In genomic region chr1:1060281-1061000, GRCh38 we compare ENCODE assay signal across 12 cellular contexts. TPM values are rescaled to one million over a fixed set of nuclear protein-coding genes. Genes with fewer than 3 reads are reported as not detected.
DNase-seq lines count a peak whose midpoint lies in the region; ATAC-seq and TF ChIP-seq lines count a peak whose summit lies in the region.
"Had no signal": no experiment of that assay in that cellular context is flagged by ENCODE, and none has a peak within 500 bp of the region (broad histone marks: within the 10 kb centered on the region; RNA-seq: fewer than 3 reads in every experiment).

No MANE protein-coding gene starts in this region.

- H3K4me3 Mint-ChIP-seq in activated naive CD4-positive, alpha-beta T cell treated with anti-CD3 and anti-CD28 coated beads, Interleukin-2, amount 10 ng/mL, durations not matched to agents 7 days and 5 days: peak overlapping the region; percentile 59
- H3K4me3 Mint-ChIP-seq in glutamatergic neuron (ENCODE audit: unreplicated experiment): peak overlapping the region; percentile 82
- H3K4me3 Mint-ChIP-seq in stimulated activated memory B cell treated with anti-CD40 and anti-IgM and Interleukin-4, amounts not matched to agents 10 μg/mL and 1 μg/mL and 100 μg/mL, for 72 hours: peak overlapping the region; percentile 77
- H3K4me3 Mint-ChIP-seq in CD8-positive, alpha-beta memory T cell: peak overlapping the region in 3 of 7 donors; percentile 12 to 41 (median 32)

- peaks cover 35% of the 10 kb centered on the region for H3K4me1 ChIP-seq in effector memory CD4-positive, alpha-beta T cell (ENCODE audit: control insufficient read depth, insufficient read depth, low read length, poor library complexity, severe bottlenecking)
- H3K4me1 ChIP-seq in CD8-positive, alpha-beta memory T cell (ENCODE audit: insufficient read depth, low read length): peaks cover 23% of the 10 kb centered on the region

- H3K36me3 ChIP-seq in effector memory CD4-positive, alpha-beta T cell (ENCODE audit: control insufficient read depth, insufficient read depth, low read length): no peaks in the 10 kb centered on the region
- no peaks in the 10 kb centered on the region for H3K36me3 ChIP-seq in CD8-positive, alpha-beta memory T cell (ENCODE audit: insufficient read depth, low read length)

- peaks cover 65% of the 10 kb centered on the region for H3K27me3 Mint-ChIP-seq in activated naive CD4-positive, alpha-beta T cell treated with anti-CD3 and anti-CD28 coated beads, Interleukin-2, amount 10 ng/mL, durations not matched to agents 7 days and 5 days
- H3K27me3 Mint-ChIP-seq in glutamatergic neuron (ENCODE audit: unreplicated experiment): peaks cover 11% of the 10 kb centered on the region
- peaks cover 53% of the 10 kb centered on the region for H3K27me3 Mint-ChIP-seq in stimulated activated memory B cell treated with anti-CD40 and anti-IgM and Interleukin-4, amounts not matched to agents 10 μg/mL and 1 μg/mL and 100 μg/mL, for 72 hours
- H3K27me3 Mint-ChIP-seq in CD8-positive, alpha-beta memory T cell: peaks cover 9 to 22% of the 10 kb centered on the region in 2 donors

- peaks cover 59% of the 10 kb centered on the region for H3K27me3 ChIP-seq in effector memory CD4-positive, alpha-beta T cell (replicated peaks; ENCODE audit: control insufficient read depth, insufficient read depth, low read length, poor library complexity, severe bottlenecking)
- peaks cover 21% of the 10 kb centered on the region for H3K27me3 ChIP-seq in CD8-positive, alpha-beta memory T cell (ENCODE audit: insufficient read depth, low read length, poor library complexity, severe bottlenecking)

- H3K9me3 Mint-ChIP-seq in activated naive CD4-positive, alpha-beta T cell treated with anti-CD3 and anti-CD28 coated beads, Interleukin-2, amount 10 ng/mL, durations not matched to agents 7 days and 5 days: no peaks in the 10 kb centered on the region
- H3K9me3 Mint-ChIP-seq in glutamatergic neuron (ENCODE audit: unreplicated experiment): peaks cover 11% of the 10 kb centered on the region
- H3K9me3 Mint-ChIP-seq in stimulated activated memory B cell treated with anti-CD40 and anti-IgM and Interleukin-4, amounts not matched to agents 10 μg/mL and 1 μg/mL and 100 μg/mL, for 72 hours: no peaks in the 10 kb centered on the region
- H3K9me3 Mint-ChIP-seq in CD8-positive, alpha-beta memory T cell: no peaks in the 10 kb centered on the region

- no peak overlapping the region for H3K27ac ChIP-seq in effector memory CD4-positive, alpha-beta T cell (ENCODE audit: insufficient read depth, low read length, poor library complexity, severe bottlenecking)
- no peak overlapping the region for H3K27ac ChIP-seq in CD8-positive, alpha-beta memory T cell (ENCODE audit: low read depth, low read length)

- H3K9me3 ChIP-seq in effector memory CD4-positive, alpha-beta T cell (ENCODE audit: control insufficient read depth, low read length): no peaks in the 10 kb centered on the region
- no peaks in the 10 kb centered on the region for H3K9me3 ChIP-seq in CD8-positive, alpha-beta memory T cell (ENCODE audit: low read length)

- peaks cover 45% of the 10 kb centered on the region for H3K4me1 Mint-ChIP-seq in activated naive CD4-positive, alpha-beta T cell treated with anti-CD3 and anti-CD28 coated beads, Interleukin-2, amount 10 ng/mL, durations not matched to agents 7 days and 5 days
- no peaks in the 10 kb centered on the region for H3K4me1 Mint-ChIP-seq in glutamatergic neuron (ENCODE audit: low read depth, unreplicated experiment)
- peaks cover 59% of the 10 kb centered on the region for H3K4me1 Mint-ChIP-seq in stimulated activated memory B cell treated with anti-CD40 and anti-IgM and Interleukin-4, amounts not matched to agents 10 μg/mL and 1 μg/mL and 100 μg/mL, for 72 hours
- H3K4me1 Mint-ChIP-seq in CD8-positive, alpha-beta memory T cell: peaks cover 0 to 24% (median 2%) of the 10 kb centered on the region in 3 donors

- no peak overlapping the region for H3K27ac Mint-ChIP-seq in activated naive CD4-positive, alpha-beta T cell treated with anti-CD3 and anti-CD28 coated beads, Interleukin-2, amount 10 ng/mL, durations not matched to agents 7 days and 5 days
- H3K27ac Mint-ChIP-seq in glutamatergic neuron (ENCODE audit: unreplicated experiment): no peak overlapping the region
- peak overlapping the region; percentile 63 for H3K27ac Mint-ChIP-seq in stimulated activated memory B cell treated with anti-CD40 and anti-IgM and Interleukin-4, amounts not matched to agents 10 μg/mL and 1 μg/mL and 100 μg/mL, for 72 hours
- H3K27ac Mint-ChIP-seq in CD8-positive, alpha-beta memory T cell: no peak overlapping the region

- no peak for ATAC-seq in stimulated activated memory B cell treated with anti-CD40 and anti-IgM and Interleukin-4, amounts not matched to agents 10 μg/mL and 1 μg/mL and 100 μg/mL, for 72 hours

- TF ChIP-seq CTCF in WI38 (IDR thresholded peaks at IDR 0.05; ENCODE audit: low read depth, low read length) (no peak), glutamatergic neuron (IDR thresholded peaks at IDR 0.05; ENCODE audit: partially characterized antibody, unreplicated experiment) (no peak)

- no peak for DNase-seq in activated naive CD4-positive, alpha-beta T cell treated with anti-CD3 and anti-CD28 coated beads, Interleukin-2, amount 10 ng/mL, durations not matched to agents 7 days and 5 days
- no peak for DNase-seq in activated naive CD4-positive, alpha-beta T cell (lab: John Stamatoyannopoulos, UW)
- DNase-seq in glutamatergic neuron (no peak), DMS53 treated with DMSO at 0.1 percent for 48 hours (lab: John Stamatoyannopoulos, UW; ENCODE audit: unreplicated experiment) (no peak)
- DNase-seq in effector memory CD4-positive, alpha-beta T cell: no peak
- no peak for DNase-seq in CD8-positive, alpha-beta memory T cell
- DNase-seq: AML-193, cerebellar nuclear complex, kidney, NCI-H2081 had no signal

- no peaks in the 10 kb centered on the region for H3K36me3 Mint-ChIP-seq in activated naive CD4-positive, alpha-beta T cell treated with anti-CD3 and anti-CD28 coated beads, Interleukin-2, amount 10 ng/mL, durations not matched to agents 7 days and 5 days
- no peaks in the 10 kb centered on the region for H3K36me3 Mint-ChIP-seq in glutamatergic neuron (ENCODE audit: unreplicated experiment)
- peaks cover 8% of the 10 kb centered on the region for H3K36me3 Mint-ChIP-seq in stimulated activated memory B cell treated with anti-CD40 and anti-IgM and Interleukin-4, amounts not matched to agents 10 μg/mL and 1 μg/mL and 100 μg/mL, for 72 hours
- no peaks in the 10 kb centered on the region for H3K36me3 Mint-ChIP-seq in CD8-positive, alpha-beta memory T cell

- CTCF ChIA-PET in activated naive CD4-positive, alpha-beta T cell treated with anti-CD3 and anti-CD28 coated beads, Interleukin-2, amount 10 ng/mL, durations not matched to agents 7 days and 5 days (lab: Charles Lee): interaction anchor here (1.6 kb wide), 1 partner anchor 20 kb away, joined by 7 read pairs; no protein-coding TSS in a partner anchor
- CTCF ChIA-PET in CD8-positive, alpha-beta memory T cell (lab: Charles Lee): interaction anchor here (1.2 to 1.8 kb wide), 2 partner anchors 76 to 77 kb away, joined by 3 to 9 read pairs; no protein-coding TSS in a partner anchor

- POLR2A ChIA-PET in CD8-positive, alpha-beta memory T cell (lab: Charles Lee): interaction anchor here (0.8 kb wide), 1 partner anchor 9 kb away, joined by 3 read pairs; no protein-coding TSS in a partner anchor

- H3K4me3 ChIP-seq in WI38 (ENCODE audit: low read depth, low read length): peak overlapping the region; percentile 68; the same call in 1 of the 2 replicates
- H3K4me3 ChIP-seq in effector memory CD4-positive, alpha-beta T cell (ENCODE audit: insufficient read depth, low read depth, low read length, poor library complexity, severe bottlenecking): no peak overlapping the region
- no peak overlapping the region for H3K4me3 ChIP-seq in CD8-positive, alpha-beta memory T cell (ENCODE audit: low read length)

RNA-seq across cellular contexts. Expression of gene RNF223, which starts 13.7 kb away (rescaled TPM):
- not detected for total RNA-seq in glutamatergic neuron (ENCODE audit: unreplicated experiment)
- total RNA-seq in CD8-positive, alpha-beta memory T cell: not detected
- polyA plus RNA-seq in CD8-positive, alpha-beta memory T cell: not detected

RNA-seq across cellular contexts. Expression of gene AGRN, which starts 40.5 kb away (rescaled TPM):
- 914 TPM for total RNA-seq in glutamatergic neuron (ENCODE audit: unreplicated experiment)
- 1 to 10 TPM; 7.1 to 8.0 TPM for total RNA-seq in CD8-positive, alpha-beta memory T cell
- polyA plus RNA-seq in CD8-positive, alpha-beta memory T cell: not detected

RNA-seq across cellular contexts. Expression of gene ISG15, which starts 47.1 kb away (rescaled TPM):
- total RNA-seq in glutamatergic neuron (ENCODE audit: unreplicated experiment): 18.4 TPM
- 10 to 100 TPM; 16.9 to 20.4 TPM for total RNA-seq in CD8-positive, alpha-beta memory T cell
- 250 TPM for polyA plus RNA-seq in CD8-positive, alpha-beta memory T cell

RNA-seq across cellular contexts. Expression of gene C1orf159, which starts 55.4 kb away (rescaled TPM):
- 24.5 TPM for total RNA-seq in glutamatergic neuron (ENCODE audit: unreplicated experiment)
- total RNA-seq in CD8-positive, alpha-beta memory T cell: 10 to 100 TPM; 18.7 to 20.8 TPM
- 7.9 TPM for polyA plus RNA-seq in CD8-positive, alpha-beta memory T cell

Comparison
In these comparisons a context has a peak if more than half of its experiments do, and no peak if none do; other contexts are left out.
1. RNA of gene AGRN, which starts 40.5 kb away (total RNA-seq): 914 TPM in glutamatergic neuron (single experiment); 7.1 to 8.0 TPM in CD8-positive, alpha-beta memory T cell; every median in the first group is over 100 times any median in the second.